Comparison of ENCODE assay signal across 9 cellular contexts in the genomic region with DNA sequence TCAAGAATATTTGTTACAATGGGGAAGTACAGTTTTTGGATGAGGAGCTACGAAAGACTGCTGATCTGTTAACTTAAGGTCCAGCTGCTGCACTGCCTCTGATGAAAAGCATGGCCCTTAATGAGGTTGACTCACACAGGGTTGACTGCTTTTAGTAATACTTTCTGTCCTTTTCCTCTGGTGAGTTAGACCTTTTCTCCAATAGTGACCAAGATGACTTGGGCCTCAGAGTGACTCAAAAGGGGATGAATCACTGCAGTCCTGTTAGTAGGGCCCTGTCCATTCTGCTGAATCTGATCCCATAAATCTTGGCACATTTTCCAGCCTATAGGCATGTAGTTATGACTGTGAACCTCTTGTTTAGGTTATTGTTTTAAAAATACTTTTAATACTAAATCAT. TPM values are rescaled to one million over a fixed set of nuclear protein-coding genes. Genes with fewer than 3 reads are reported as not detected.
DNase-seq lines count a peak whose midpoint lies in the region; ATAC-seq, FAIRE-seq and TF ChIP-seq lines count a peak whose summit lies in the region.
"Had no signal": no experiment of that assay in that cellular context is flagged by ENCODE, and none has a peak within 500 bp of the region (broad histone marks: within the 10 kb centered on the region; RNA-seq: fewer than 3 reads in every experiment).

No MANE protein-coding gene starts in this region.

- H3K9me1 ChIP-seq in IMR-90 (ENCODE audit: insufficient read depth, low read length) = peaks cover 8% of the 10 kb centered on the region

- intact Hi-C loops in IMR-90 (cut with micrococcal nuclease) = loop anchor here (5.0 kb wide), 2 partner anchors 110 to 190 kb away; no protein-coding TSS in a partner anchor

- H3K4me3 ChIP-seq in AG04449 (ENCODE audit: low read depth, low read length) (no peak overlapping the region), IMR-90 (ENCODE audit: insufficient read depth, low read depth, low read length) (no peak overlapping the region), bronchial epithelial cell (ENCODE audit: low read depth, low read length) (no peak overlapping the region), BE2C (ENCODE audit: low read depth, low read length) (no peak overlapping the region)
- H3K4me3 ChIP-seq in effector memory CD4-positive, alpha-beta T cell (ENCODE audit: insufficient read depth, low read depth, low read length, poor library complexity, severe bottlenecking) = no peak overlapping the region

- no peak overlapping the region for H4K5ac ChIP-seq in IMR-90 (ENCODE audit: low read depth, low read length)

- no peak overlapping the region for H2AK9ac ChIP-seq in IMR-90 (replicated peaks; ENCODE audit: low read depth, low read length, poor library complexity)

- H2AK5ac ChIP-seq in IMR-90 (ENCODE audit: low read depth, low read length) = no peak overlapping the region

- no peaks in the 10 kb centered on the region for H3K9me3 ChIP-seq in IMR-90 (ENCODE audit: control insufficient read depth, insufficient read depth, low read length)
- no peaks in the 10 kb centered on the region for H3K9me3 ChIP-seq in effector memory CD4-positive, alpha-beta T cell (ENCODE audit: control insufficient read depth, low read length)
- no peaks in the 10 kb centered on the region for H3K9me3 ChIP-seq in BE2C

- no peak overlapping the region for H3K14ac ChIP-seq in IMR-90 (replicated peaks; ENCODE audit: low read depth, low read length)

- in situ Hi-C loops in IMR-90 (cut with MboI; ENCODE audit: low sequenced_read_pairs) = no loop called here

- H3K79me1 ChIP-seq in IMR-90 (ENCODE audit: low read depth in 1 of 2, low read length in 2 of 2) = peaks cover 18 to 31% of the 10 kb centered on the region in 2 experiments

- peak; percentile 52; the same call in 1 of the 2 replicates for TF ChIP-seq POLR2A in IMR-90 (IDR thresholded peaks at IDR 0.05; ENCODE audit: low read depth, low read length)

- POLR2A ChIA-PET in AG04449 (lab: Yijun Ruan, JAX) = interaction anchor here (0.6 kb wide), 1 partner anchor 75 kb away, joined by 3 read pairs; no protein-coding TSS in a partner anchor
- POLR2A ChIA-PET in IMR-90 (lab: Charles Lee; ENCODE audit: unreplicated experiment) = no interaction called here

- H2BK20ac ChIP-seq in IMR-90 (ENCODE audit: low read depth, low read length) = no peak overlapping the region

- peak overlapping the region; percentile 65; the same call in 1 of the 2 replicates for H3K4me2 ChIP-seq in IMR-90 (ENCODE audit: low read depth, low read length)

- no peak overlapping the region for H2AFZ ChIP-seq in IMR-90 (replicated peaks; ENCODE audit: low read length, poor library complexity)

- TF ChIP-seq RAD21 in IMR-90 (IDR thresholded peaks at IDR 0.05; ENCODE audit: low read length) = no peak

- no peak overlapping the region for H3K18ac ChIP-seq in IMR-90 (ENCODE audit: low read depth, low read length)

- H2BK15ac ChIP-seq in IMR-90 (ENCODE audit: low read depth, low read length) = no peak overlapping the region

- no TSS peak for BruUV-seq in IMR-90 (replicated peaks; lab: Mats Ljungman, UMichigan)

- 0% methylated on average over 1 of the region's 1 CpG; no CpG with 5 or more reads in 1 of the 2 experiments for WGBS in IMR-90 (ENCODE audit: extremely low coverage in 2 of 2, insufficient read length in 1 of 2), 2 experiments

- H3K4ac ChIP-seq in IMR-90 (ENCODE audit: low read depth, low read length) = no peak overlapping the region

- FAIRE-seq in bronchial epithelial cell (lab: Jason Lieb, UNC) = no peak

- H2BK120ac ChIP-seq in IMR-90 (ENCODE audit: low read depth, low read length) = no peak overlapping the region

- no peak overlapping the region for H4K91ac ChIP-seq in IMR-90 (ENCODE audit: insufficient read depth, low read depth, low read length)

- peak; percentile 76 for DNase-seq in AG04449 (ENCODE audit: low read depth, low spot score)
- DNase-seq in IMR-90 = peak; percentile 99
- DNase-seq in bronchial epithelial cell (ENCODE audit: low read depth) = peak; percentile 95
- peak; percentile 59 for DNase-seq in myocyte (ENCODE audit: low read depth)
- no peak for DNase-seq in GM19238 (ENCODE audit: insufficient read length, low spot score)
- no peak for DNase-seq in iPS-NIHi11 (ENCODE audit: low spot score)
- no peak for DNase-seq in effector memory CD4-positive, alpha-beta T cell
- no peak for DNase-seq in BE2C
- DNase-seq: activated CD4-positive, alpha-beta T cell treated with anti-CD3 and anti-CD28 coated beads for 36 hours had no signal

- no peak overlapping the region for H3K27ac ChIP-seq in IMR-90 (ENCODE audit: insufficient read depth, low read length)
- no peak overlapping the region for H3K27ac ChIP-seq in effector memory CD4-positive, alpha-beta T cell (ENCODE audit: insufficient read depth, low read length, poor library complexity, severe bottlenecking)

- H3K9ac ChIP-seq in IMR-90 (ENCODE audit: low read depth, low read length) = no peak overlapping the region

- H3K23ac ChIP-seq in IMR-90 (ENCODE audit: low read depth, low read length) = no peak overlapping the region

- CTCF ChIA-PET in AG04449 (lab: Yijun Ruan, JAX) (interaction anchor here (1.0 to 2.6 kb wide), 2 partner anchors 273 to 306 kb away, joined by 3 to 8 read pairs; no protein-coding TSS in a partner anchor), IMR-90 (lab: Yijun Ruan, JAX) (interaction anchor here (0.5 kb wide), 1 partner anchor 9 kb away, joined by 5 read pairs; no protein-coding TSS in a partner anchor)

- H4K8ac ChIP-seq in IMR-90 (ENCODE audit: low read depth in 2 of 2, low read length in 2 of 2) = no peak overlapping the region

- no peaks in the 10 kb centered on the region for H3K27me3 ChIP-seq in IMR-90 (ENCODE audit: control insufficient read depth, insufficient read depth, low read length)
- H3K27me3 ChIP-seq in bronchial epithelial cell (ENCODE audit: control insufficient read depth, insufficient read depth, low read length) = no peaks in the 10 kb centered on the region
- no peaks in the 10 kb centered on the region for H3K27me3 ChIP-seq in effector memory CD4-positive, alpha-beta T cell (replicated peaks; ENCODE audit: control insufficient read depth, insufficient read depth, low read length, poor library complexity, severe bottlenecking)
- H3K27me3 ChIP-seq in BE2C = no peaks in the 10 kb centered on the region

- H2BK5ac ChIP-seq in IMR-90 (ENCODE audit: low read depth, low read length, poor library complexity, severe bottlenecking) = peak overlapping the region; percentile 77

- dilution Hi-C loops in IMR-90 (cut with HindIII; ENCODE audit: low sequenced_read_pairs, unreplicated experiment) = no loop called here

- ATAC-seq in IMR-90 (ENCODE audit: low read depth) = peak; percentile 68
- ATAC-seq: activated CD4-positive, alpha-beta T cell treated with anti-CD3 and anti-CD28 coated beads for 36 hours had no signal

- H3K36me3 ChIP-seq in IMR-90 (ENCODE audit: control insufficient read depth, insufficient read depth, low read length) (no peaks in the 10 kb centered on the region), bronchial epithelial cell (ENCODE audit: control insufficient read depth, insufficient read depth, low read length) (no peaks in the 10 kb centered on the region), BE2C (no peaks in the 10 kb centered on the region)
- no peaks in the 10 kb centered on the region for H3K36me3 ChIP-seq in effector memory CD4-positive, alpha-beta T cell (ENCODE audit: control insufficient read depth, insufficient read depth, low read length)

- H3K4me1 ChIP-seq in IMR-90 (ENCODE audit: control insufficient read depth, insufficient read depth, low read length) = peaks cover 6% of the 10 kb centered on the region; the same call in 1 of the 2 replicates
- H3K4me1 ChIP-seq in effector memory CD4-positive, alpha-beta T cell (ENCODE audit: control insufficient read depth, insufficient read depth, low read length, poor library complexity, severe bottlenecking) = no peaks in the 10 kb centered on the region
- no peaks in the 10 kb centered on the region for H3K4me1 ChIP-seq in BE2C

- H4K20me1 ChIP-seq in IMR-90 (ENCODE audit: insufficient read depth, low read length) = no peaks in the 10 kb centered on the region

- no peak overlapping the region for H3K56ac ChIP-seq in IMR-90 (ENCODE audit: extremely low read depth, insufficient read depth, low read length)

- no peak for TF ChIP-seq CTCF in AG04449 (IDR thresholded peaks at IDR 0.05; ENCODE audit: insufficient read depth, low read length, missing control alignments)
- no peak for TF ChIP-seq CTCF in IMR-90 (conservative IDR thresholded peaks at IDR 0.05; ENCODE audit: low read depth, low read length)
- no peak for TF ChIP-seq CTCF in bronchial epithelial cell (IDR thresholded peaks at IDR 0.05; ENCODE audit: insufficient read depth, low read length, severe bottlenecking)
- TF ChIP-seq CTCF in BE2C (IDR thresholded peaks at IDR 0.05; ENCODE audit: low read depth, low read length) = no peak

TF ChIP-seq in IMR-90, 13 proteins besides CTCF, POLR2A, EP300 and RAD21 (continues in another document):
- TF ChIP-seq RCOR1 (IDR thresholded peaks at IDR 0.05; ENCODE audit: insufficient replicate concordance, low read length) (no peak), MXI1 (IDR thresholded peaks at IDR 0.05; ENCODE audit: borderline replicate concordance, low read depth, low read length) (peak; percentile 46; the same call in 1 of the 2 replicates), NFE2L2 (IDR thresholded peaks at IDR 0.05; ENCODE audit: low read depth, low read length) (no peak), ELK1 (IDR thresholded peaks at IDR 0.05; ENCODE audit: borderline replicate concordance, low read depth, low read length) (no peak)

RNA-seq across cellular contexts. Expression of gene DISP1, which starts 2.7 kb away (rescaled TPM):
- total RNA-seq in IMR-90 (2012; rRNA removed) = 4.7 and 5.2 TPM in 2 replicates
- 3.3 TPM in 2 replicates for polyA plus RNA-seq in IMR-90 (2012; rRNA removed)
- 1.6 and 2.2 TPM in 2 replicates for polyA plus RNA-seq in IMR-90 (2012; cell fraction: cytosol; rRNA removed)
- 5.1 and 7.6 TPM in 2 replicates for polyA plus RNA-seq in IMR-90 (2012; cell fraction: nucleus; rRNA removed; ENCODE audit: low replicate concordance)
- total RNA-seq in bronchial epithelial cell = 0.53 and 0.90 TPM in 2 replicates
- 2.2 and 2.5 TPM in 2 replicates for total RNA-seq in myocyte
- polyA plus RNA-seq in myocyte (2012) = 2.8 TPM
- 3.7 TPM for polyA plus RNA-seq in BE2C (2012; ENCODE audit: insufficient read depth, insufficient read length, low read depth)

Comparison
In these comparisons a context has a peak if more than half of its experiments do, and no peak if none do; other contexts are left out.
1. DNase-seq: peak in AG04449 (single experiment), IMR-90 (single experiment), bronchial epithelial cell (single experiment) and myocyte (single experiment); none in GM19238 (single experiment), iPS-NIHi11 (single experiment), effector memory CD4-positive, alpha-beta T cell (0 of 3) and BE2C (single experiment).